ENCODE assay signal across 9 cellular contexts in genomic region chr2:237697586-237698337, GRCh38.
DNase-seq lines count a peak whose midpoint lies in the region; ATAC-seq and TF ChIP-seq lines count a peak whose summit lies in the region.
"Had no signal": no experiment of that assay in that cellular context is flagged by ENCODE, and none has a peak within 500 bp of the region (broad histone marks: within the 10 kb centered on the region; RNA-seq: fewer than 3 reads in every experiment).

No MANE protein-coding gene starts in this region.

- CTCF ChIA-PET in activated CD8-positive, alpha-beta memory T cell treated with anti-CD3 and anti-CD28 coated beads, Interleukin-2, amount 10 ng/mL, durations not matched to agents 7 days and 5 days (lab: Charles Lee): interaction anchor here (1.1 to 12.8 kb wide), 10 partner anchors 10 to 116 kb away, joined by 3 to 210 read pairs (median 4); no protein-coding TSS in a partner anchor

- no peaks in the 10 kb centered on the region for H3K36me3 ChIP-seq in thymus (ENCODE audit: control insufficient read depth, insufficient read depth)

- in situ Hi-C loops in GM13977 (cut with MboI; ENCODE audit: low pct_unique_long_range_greater_than_20kb, low sequenced_read_pairs, unreplicated experiment): no loop called here

- peak overlapping the region; percentile 94 for H3K27ac Mint-ChIP-seq in activated CD8-positive, alpha-beta memory T cell treated with anti-CD3 and anti-CD28 coated beads, Interleukin-2, amount 10 ng/mL, durations not matched to agents 7 days and 5 days

- peak overlapping the region; percentile 97 for H3K4me3 Mint-ChIP-seq in activated CD8-positive, alpha-beta memory T cell treated with anti-CD3 and anti-CD28 coated beads, Interleukin-2, amount 10 ng/mL, durations not matched to agents 7 days and 5 days
- H3K4me3 Mint-ChIP-seq: neural crest cell had no signal

- 31% methylated on average over 13 of the region's 13 CpGs for WGBS in thymus

- peak; percentile 55 for DNase-seq in activated CD8-positive, alpha-beta memory T cell treated with anti-CD3 and anti-CD28 coated beads, Interleukin-2, amount 10 ng/mL, durations not matched to agents 7 days and 5 days
- no peak for DNase-seq in activated CD8-positive, alpha-beta memory T cell treated with anti-CD3 and anti-CD28 coated beads, Interleukin-2, amount 50 U/mL, for 48 hours
- DNase-seq in activated T-cell treated with anti-CD3 and anti-CD28 coated beads, Interleukin-2, amount 50 U/mL, for 48 hours: peak; percentile 57 to 66
- DNase-seq in left kidney (ENCODE audit: low read depth, low spot score) (peak; percentile 57), GM13977 (ENCODE audit: low spot score) (no peak)

- H3K9me3 ChIP-seq in thymus (ENCODE audit: control insufficient read depth): no peaks in the 10 kb centered on the region

- H3K9me3 Mint-ChIP-seq in activated CD8-positive, alpha-beta memory T cell treated with anti-CD3 and anti-CD28 coated beads, Interleukin-2, amount 10 ng/mL, durations not matched to agents 7 days and 5 days (ENCODE audit: low read depth): no peaks in the 10 kb centered on the region
- H3K9me3 Mint-ChIP-seq: neural crest cell had no signal

- H3K4me3 ChIP-seq in thymus (ENCODE audit: low read length): no peak overlapping the region

- no peaks in the 10 kb centered on the region for H3K27me3 ChIP-seq in thymus (ENCODE audit: control insufficient read depth, insufficient read depth)

- peaks cover 80% of the 10 kb centered on the region for H3K4me1 ChIP-seq in thymus (ENCODE audit: control insufficient read depth, insufficient read depth, low read length)

- peaks cover 71% of the 10 kb centered on the region for H3K4me1 Mint-ChIP-seq in activated CD8-positive, alpha-beta memory T cell treated with anti-CD3 and anti-CD28 coated beads, Interleukin-2, amount 10 ng/mL, durations not matched to agents 7 days and 5 days

- TF ChIP-seq CTCF in GM13977 (IDR thresholded peaks at IDR 0.05; ENCODE audit: extremely low read depth, insufficient read depth, missing control alignments): no peak

- no peaks in the 10 kb centered on the region for H3K27me3 Mint-ChIP-seq in activated CD8-positive, alpha-beta memory T cell treated with anti-CD3 and anti-CD28 coated beads, Interleukin-2, amount 10 ng/mL, durations not matched to agents 7 days and 5 days

- peak overlapping the region; percentile 33 for H3K27ac ChIP-seq in thymus (ENCODE audit: low read depth)

- no peak for ATAC-seq in activated CD8-positive, alpha-beta memory T cell treated with anti-CD3 and anti-CD28 coated beads, Interleukin-2, amount 10 ng/mL, durations not matched to agents 7 days and 5 days
- ATAC-seq in HG03175 (IDR thresholded peaks at IDR 0.05; ENCODE audit: unreplicated experiment) (no peak), GM21619 (IDR thresholded peaks at IDR 0.05; ENCODE audit: unreplicated experiment) (no peak)

- H3K36me3 Mint-ChIP-seq in activated CD8-positive, alpha-beta memory T cell treated with anti-CD3 and anti-CD28 coated beads, Interleukin-2, amount 10 ng/mL, durations not matched to agents 7 days and 5 days: peaks cover 30% of the 10 kb centered on the region

Comparison
In these comparisons a context has a peak if more than half of its experiments do, and no peak if none do; other contexts are left out.
1. DNase-seq: peak in activated CD8-positive, alpha-beta memory T cell treated with anti-CD3 and anti-CD28 coated beads, Interleukin-2, amount 10 ng/mL, durations not matched to agents 7 days and 5 days (single experiment), activated T-cell treated with anti-CD3 and anti-CD28 coated beads, Interleukin-2, amount 50 U/mL, for 48 hours (2 of 2) and left kidney (single experiment); none in activated CD8-positive, alpha-beta memory T cell treated with anti-CD3 and anti-CD28 coated beads, Interleukin-2, amount 50 U/mL, for 48 hours (single experiment) and GM13977 (single experiment).